1 cellular context compared by ENCODE assay signal in the genomic region with DNA sequence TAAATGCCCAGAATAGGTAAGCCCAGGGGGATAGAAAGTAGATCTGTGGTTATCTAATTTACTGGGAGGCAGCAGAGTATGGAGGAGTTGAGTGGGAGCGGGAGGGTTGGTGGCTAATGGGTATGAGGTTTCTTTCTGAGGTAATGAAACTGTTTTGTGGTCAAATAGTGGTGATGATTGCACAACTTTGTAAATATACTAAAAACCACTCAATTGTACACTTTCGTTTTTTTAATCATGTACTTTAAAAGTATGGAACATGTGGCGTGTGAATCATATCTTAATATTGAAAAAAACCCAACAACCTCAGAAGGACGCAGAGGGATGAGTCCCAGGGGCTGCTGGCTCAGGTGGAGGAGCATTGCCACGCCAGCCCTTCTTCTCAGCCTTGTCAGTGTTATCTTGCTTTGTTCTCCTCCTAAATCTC.
TF ChIP-seq lines count a peak whose summit lies in the region.

No MANE protein-coding gene starts in this region.

TF ChIP-seq in WTC11, 78 proteins besides CTCF, POLR2A, EP300 and RAD21 (continued from another document):
- TF ChIP-seq, protein P1, sequence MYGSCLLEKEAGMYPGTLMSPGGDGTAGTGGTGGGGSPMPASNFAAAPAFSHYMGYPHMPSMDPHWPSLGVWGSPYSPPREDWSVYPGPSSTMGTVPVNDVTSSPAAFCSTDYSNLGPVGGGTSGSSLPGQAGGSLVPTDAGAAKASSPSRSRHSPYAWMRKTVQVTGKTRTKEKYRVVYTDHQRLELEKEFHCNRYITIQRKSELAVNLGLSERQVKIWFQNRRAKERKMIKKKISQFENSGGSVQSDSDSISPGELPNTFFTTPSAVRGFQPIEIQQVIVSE (CRISPR knock-in tag; IDR thresholded peaks at IDR 0.05; ENCODE audit: borderline replicate concordance) = no peak
- TF ChIP-seq TEAD1 (CRISPR knock-in tag; IDR thresholded peaks at IDR 0.05) (no peak), EMX1 (CRISPR knock-in tag; IDR thresholded peaks at IDR 0.05) (no peak), RORB (CRISPR knock-in tag; IDR thresholded peaks at IDR 0.05) (no peak)
- TF ChIP-seq, protein P2, sequence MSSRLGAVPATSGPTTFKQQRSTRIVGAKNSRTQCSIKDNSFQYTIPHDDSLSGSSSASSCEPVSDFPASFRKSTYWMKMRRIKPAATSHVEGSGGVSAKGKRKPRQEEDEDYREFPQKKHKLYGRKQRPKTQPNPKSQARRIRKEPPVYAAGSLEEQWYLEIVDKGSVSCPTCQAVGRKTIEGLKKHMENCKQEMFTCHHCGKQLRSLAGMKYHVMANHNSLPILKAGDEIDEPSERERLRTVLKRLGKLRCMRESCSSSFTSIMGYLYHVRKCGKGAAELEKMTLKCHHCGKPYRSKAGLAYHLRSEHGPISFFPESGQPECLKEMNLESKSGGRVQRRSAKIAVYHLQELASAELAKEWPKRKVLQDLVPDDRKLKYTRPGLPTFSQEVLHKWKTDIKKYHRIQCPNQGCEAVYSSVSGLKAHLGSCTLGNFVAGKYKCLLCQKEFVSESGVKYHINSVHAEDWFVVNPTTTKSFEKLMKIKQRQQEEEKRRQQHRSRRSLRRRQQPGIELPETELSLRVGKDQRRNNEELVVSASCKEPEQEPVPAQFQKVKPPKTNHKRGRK (CRISPR knock-in tag; IDR thresholded peaks at IDR 0.05; ENCODE audit: borderline replicate concordance) = no peak
